Comparison of ENCODE assay signal across 8 cellular contexts in genomic region chr10:43689955-43690771, GRCh38.
DNase-seq lines count a peak whose midpoint lies in the region; ATAC-seq lines count a peak whose summit lies in the region.

No MANE protein-coding gene starts in this region.

- no peak overlapping the region for H3K27ac ChIP-seq in ACC112 (ENCODE audit: low read depth, low read length)

- DNase-seq in NCI-H524 (lab: John Stamatoyannopoulos, UW) (peak; percentile 10 to 48), memory B cell (ENCODE audit: low spot score in 2 of 2) (peak; percentile 45 to 72)
- DNase-seq in activated CD8-positive, alpha-beta memory T cell treated with anti-CD3 and anti-CD28 coated beads for 4 hours (ENCODE audit: low read depth in 2 of 2), result peak; percentile 64 to 65
- peak; percentile 64 for DNase-seq in effector CD8-positive, alpha-beta T cell (lab: John Stamatoyannopoulos, UW)
- DNase-seq in stimulated activated CD4-positive, alpha-beta T cell treated with anti-CD3 and anti-CD28 coated beads, TNF-alpha, amount 100 ng/mL, for 4 hours (ENCODE audit: low read depth in 3 of 3), result peak; percentile 72 to 82 (median 76)

- peak overlapping the region; percentile 52 for H2AFZ ChIP-seq in ACC112 (ENCODE audit: low read length, unreplicated experiment)

- H3K4me3 Mint-ChIP-seq in memory B cell, result peak overlapping the region; percentile 70

- H3K27me3 Mint-ChIP-seq in memory B cell, result peaks cover 24% of the 10 kb centered on the region

- peak overlapping the region; percentile 89 for H3K4me3 ChIP-seq in ACC112 (ENCODE audit: low read depth, low read length)

- peaks cover 16% of the 10 kb centered on the region for H3K4me1 ChIP-seq in ACC112 (ENCODE audit: control insufficient read depth, insufficient read depth, low read length, unreplicated experiment)

- H3K36me3 Mint-ChIP-seq in memory B cell, result no peaks in the 10 kb centered on the region

- H3K36me3 ChIP-seq in ACC112 (ENCODE audit: insufficient read depth, low read length), result no peaks in the 10 kb centered on the region

- no peaks in the 10 kb centered on the region for H3K9me3 Mint-ChIP-seq in memory B cell

- H3K79me2 ChIP-seq in ACC112 (ENCODE audit: control insufficient read depth, insufficient read depth, low read length, unreplicated experiment), result no peaks in the 10 kb centered on the region

- H3K27me3 ChIP-seq in ACC112 (ENCODE audit: insufficient read depth, low read length), result no peaks in the 10 kb centered on the region

- H3K4me1 Mint-ChIP-seq in memory B cell, result no peaks in the 10 kb centered on the region

- ATAC-seq in GM18511 (IDR thresholded peaks at IDR 0.05; ENCODE audit: unreplicated experiment) (peak; percentile 99), HG03045 (IDR thresholded peaks at IDR 0.05; ENCODE audit: unreplicated experiment) (peak; percentile 97), memory B cell (ENCODE audit: low read depth) (peak; percentile 91)

- no peak overlapping the region for H3K27ac Mint-ChIP-seq in memory B cell
